Comparison of ENCODE assay signal across 8 cellular contexts in genomic region chr3:10140996-10141546, GRCh38. TPM values are rescaled to one million over a fixed set of nuclear protein-coding genes. Genes with fewer than 3 reads are reported as not detected.
DNase-seq lines count a peak whose midpoint lies in the region; ATAC-seq and TF ChIP-seq lines count a peak whose summit lies in the region.

No MANE protein-coding gene starts in this region.

- no peak for ATAC-seq in CD4-positive, alpha-beta T cell (ENCODE audit: poor library complexity)
- no peak for ATAC-seq in GM19328 (IDR thresholded peaks at IDR 0.05; ENCODE audit: unreplicated experiment)
- ATAC-seq in HG03135 (IDR thresholded peaks at IDR 0.05; ENCODE audit: unreplicated experiment) = no peak
- no peak for ATAC-seq in GM21367 (IDR thresholded peaks at IDR 0.05; ENCODE audit: unreplicated experiment)

- no peaks in the 10 kb centered on the region for H3K27me3 Mint-ChIP-seq in CD4-positive, alpha-beta T cell
- H3K27me3 Mint-ChIP-seq in endothelial cell (ENCODE audit: unreplicated experiment) = peaks cover 9% of the 10 kb centered on the region

- peaks cover 25% of the 10 kb centered on the region for H3K36me3 Mint-ChIP-seq in CD4-positive, alpha-beta T cell (ENCODE audit: low read depth)
- peaks cover 4% of the 10 kb centered on the region for H3K36me3 Mint-ChIP-seq in endothelial cell (ENCODE audit: low read depth, unreplicated experiment)

- H3K4me3 ChIP-seq in OCI-LY1 (ENCODE audit: low read depth, low read length, poor library complexity, severe bottlenecking) = peak overlapping the region; percentile 100
- H3K4me3 ChIP-seq in osteoblast (ENCODE audit: insufficient read depth, low read length) = peak overlapping the region; percentile 81

- H3K79me2 ChIP-seq in OCI-LY1 (ENCODE audit: insufficient read depth, low read length) = peaks cover 38% of the 10 kb centered on the region
- H3K79me2 ChIP-seq in osteoblast (ENCODE audit: insufficient read depth, low read length) = peaks cover 39% of the 10 kb centered on the region

- POLR2A ChIA-PET in CD4-positive, alpha-beta T cell (lab: Charles Lee) = interaction anchor here (0.5 to 2.4 kb wide), 22 partner anchors 10 to 348 kb away, joined by 3 to 28 read pairs (median 4); partner anchors contain the start of genes ARPC4, BRK1, CRELD1 and FANCD2

- H2AFZ ChIP-seq in OCI-LY1 (ENCODE audit: low read length) (peak overlapping the region; percentile 72), osteoblast (ENCODE audit: low read length) (peak overlapping the region; percentile 90)

- DNase-seq in CD4-positive, alpha-beta T cell = no peak
- DNase-seq in endothelial cell (ENCODE audit: low spot score) = no peak
- no peak for DNase-seq in osteoblast (ENCODE audit: insufficient read length, low spot score, missing footprints)
- no peak for DNase-seq in posterior vena cava (ENCODE audit: low spot score)

- H3K36me3 ChIP-seq in OCI-LY1 (ENCODE audit: insufficient read depth, low read length) (peaks cover 33% of the 10 kb centered on the region), osteoblast (ENCODE audit: insufficient read depth, low read length) (peaks cover 9% of the 10 kb centered on the region)

- H3K4me1 Mint-ChIP-seq in CD4-positive, alpha-beta T cell (ENCODE audit: low read depth) = peaks cover 32% of the 10 kb centered on the region
- peaks cover 22% of the 10 kb centered on the region for H3K4me1 Mint-ChIP-seq in endothelial cell (ENCODE audit: unreplicated experiment)

- no peaks in the 10 kb centered on the region for H3K9me2 ChIP-seq in OCI-LY1 (ENCODE audit: low read depth, low read length)

- no peaks in the 10 kb centered on the region for H3F3A ChIP-seq in OCI-LY1 (ENCODE audit: insufficient read depth, low read length)

- H3K4me2 ChIP-seq in OCI-LY1 (ENCODE audit: low read length) (peak overlapping the region; percentile 83), osteoblast (ENCODE audit: insufficient read depth, low read length) (peak overlapping the region; percentile 71)

- intact Hi-C loops in CD4-positive, alpha-beta T cell (cut with DNase I, micrococcal nuclease) = loop anchor here (1.0 to 10.0 kb wide), 6 partner anchors 25 to 206 kb away; partner anchors contain the start of genes CRELD1 (in 1 of the 2) and TATDN2 (in 1 of the 2)
- intact Hi-C loops in posterior vena cava (cut with DNase I) = loop anchor here in 1 of 2 donors (10.0 kb wide), 2 partner anchors 84 to 1544 kb away; no protein-coding TSS in a partner anchor

- peak overlapping the region; percentile 75; the same call in 1 of the 2 replicates for H3K9ac ChIP-seq in OCI-LY1 (ENCODE audit: low read length)

- H3K9me3 ChIP-seq in CD4-positive, alpha-beta T cell (ENCODE audit: control insufficient read depth, low read length) = no peaks in the 10 kb centered on the region
- no peaks in the 10 kb centered on the region for H3K9me3 ChIP-seq in OCI-LY1 (ENCODE audit: low read length)
- no peaks in the 10 kb centered on the region for H3K9me3 ChIP-seq in osteoblast (ENCODE audit: low read depth, low read length)

- H3K4me1 ChIP-seq in OCI-LY1 (ENCODE audit: insufficient read depth, low read length, severe bottlenecking) (peaks cover 34% of the 10 kb centered on the region), osteoblast (ENCODE audit: insufficient read depth, low read length) (peaks cover 12% of the 10 kb centered on the region)

- H3K9me3 Mint-ChIP-seq in CD4-positive, alpha-beta T cell = no peaks in the 10 kb centered on the region
- H3K9me3 Mint-ChIP-seq in endothelial cell (ENCODE audit: unreplicated experiment) = no peaks in the 10 kb centered on the region

- CTCF ChIA-PET in CD4-positive, alpha-beta T cell (lab: Charles Lee) = no interaction called here

- H3K4me3 Mint-ChIP-seq in CD4-positive, alpha-beta T cell = peak overlapping the region; percentile 90
- peak overlapping the region; percentile 93 for H3K4me3 Mint-ChIP-seq in endothelial cell (ENCODE audit: unreplicated experiment)

- H4K20me1 ChIP-seq in OCI-LY1 (ENCODE audit: insufficient read depth, low read length) (no peaks in the 10 kb centered on the region), osteoblast (ENCODE audit: insufficient read depth, low read length) (peaks cover 18% of the 10 kb centered on the region)

- peak overlapping the region; percentile 84 for H3K27ac ChIP-seq in CD4-positive, alpha-beta T cell (ENCODE audit: low read depth, low read length)
- H3K27ac ChIP-seq in OCI-LY1 (ENCODE audit: low read depth, low read length, poor library complexity, severe bottlenecking) (peak overlapping the region; percentile 60), osteoblast (ENCODE audit: low read depth, low read length) (peak overlapping the region; percentile 86)

- H3K27ac Mint-ChIP-seq in CD4-positive, alpha-beta T cell = peak overlapping the region; percentile 85
- peak overlapping the region; percentile 70 for H3K27ac Mint-ChIP-seq in endothelial cell (ENCODE audit: unreplicated experiment)

- H3K27me3 ChIP-seq in CD4-positive, alpha-beta T cell (ENCODE audit: control insufficient read depth, insufficient read depth, low read length) = no peaks in the 10 kb centered on the region
- no peaks in the 10 kb centered on the region for H3K27me3 ChIP-seq in OCI-LY1 (ENCODE audit: insufficient read depth, low read length)
- H3K27me3 ChIP-seq in osteoblast (ENCODE audit: insufficient read depth, low read length) = no peaks in the 10 kb centered on the region

- TF ChIP-seq CTCF in CD4-positive, alpha-beta T cell (IDR thresholded peaks at IDR 0.05) = no peak
- no peak for TF ChIP-seq CTCF in OCI-LY1 (IDR thresholded peaks at IDR 0.05; ENCODE audit: low read length)
- TF ChIP-seq CTCF in endothelial cell (IDR thresholded peaks at IDR 0.05; ENCODE audit: unreplicated experiment) = no peak
- TF ChIP-seq CTCF in osteoblast (IDR thresholded peaks at IDR 0.05; ENCODE audit: extremely low read depth, low read depth, low read length) = no peak

RNA-seq across cellular contexts. Expression of gene VHL, which starts 0.5 kb away (rescaled TPM):
- total RNA-seq in CD4-positive, alpha-beta T cell = 10 to 100 TPM; 54.4 to 58.2 TPM
- total RNA-seq in endothelial cell (ENCODE audit: unreplicated experiment) (66.3 TPM), osteoblast (33.9 and 36.9 TPM in 2 replicates), posterior vena cava (10 to 100 TPM; 21.7 to 24.7 TPM)

RNA-seq across cellular contexts. Expression of gene IRAK2, which starts 23.6 kb away (rescaled TPM):
- 1 to 10 TPM; 1.4 to 1.6 TPM for total RNA-seq in CD4-positive, alpha-beta T cell
- 1.1 TPM for total RNA-seq in endothelial cell (ENCODE audit: unreplicated experiment)
- total RNA-seq in osteoblast = 3.2 and 4.0 TPM in 2 replicates
- 1 to 10 TPM; 2.3 to 4.2 TPM for total RNA-seq in posterior vena cava

RNA-seq across cellular contexts. Expression of gene BRK1, which starts 25.6 kb away (rescaled TPM):
- total RNA-seq in CD4-positive, alpha-beta T cell = 10 to 100 TPM; 33.1 to 33.8 TPM
- total RNA-seq in endothelial cell (ENCODE audit: unreplicated experiment) = 203 TPM
- 113 and 114 TPM in 2 replicates for total RNA-seq in osteoblast
- 100 to 1,000 TPM in 1 of 2 donors, 10 to 100 TPM in 1; 98.9 to 125 TPM for total RNA-seq in posterior vena cava

RNA-seq across cellular contexts. Expression of gene FANCD2OS, which starts 33.0 kb away (rescaled TPM):
- not detected for total RNA-seq in CD4-positive, alpha-beta T cell
- total RNA-seq in endothelial cell (ENCODE audit: unreplicated experiment) (not detected), osteoblast (not detected in 2 replicates), posterior vena cava (not detected)
